Comparison of ENCODE assay signal across 13 cellular contexts in the genomic region with DNA sequence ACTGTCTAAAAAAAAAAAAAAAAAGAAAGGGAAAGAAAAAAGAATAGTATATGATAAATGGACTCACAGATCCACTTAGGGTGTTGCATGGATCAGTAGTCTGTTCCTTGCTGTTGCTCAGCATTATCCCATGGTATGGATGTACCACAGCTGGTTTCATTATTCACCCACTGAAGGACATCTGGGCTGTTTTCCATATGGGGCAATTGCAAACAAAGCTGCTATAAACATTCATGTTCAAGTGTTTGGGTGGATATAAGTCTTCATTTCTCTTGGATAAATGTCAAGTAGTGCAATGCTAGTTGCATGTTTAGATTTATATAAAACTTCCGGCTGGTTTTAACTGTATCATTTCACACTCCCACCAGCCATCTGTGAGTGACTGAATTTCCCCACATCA.
"Had no signal": no experiment of that assay in that cellular context is flagged by ENCODE, and none has a peak within 500 bp of the region (broad histone marks: within the 10 kb centered on the region; RNA-seq: fewer than 3 reads in every experiment).

No MANE protein-coding gene starts in this region.

- H3K27ac ChIP-seq: brain microvascular endothelial cell, spleen had no signal

- H3K36me3 Mint-ChIP-seq: activated naive CD4-positive, alpha-beta T cell treated with anti-CD3 and anti-CD28 coated beads, Interleukin-2, amount 50 U/mL, for 72 hours; type B pancreatic cell had no signal

- H3K4me1 ChIP-seq: spleen had no signal

- DNase-seq: activated CD4-positive, alpha-beta T cell treated with anti-CD3 and anti-CD28 coated beads, Interleukin-2, amount 50 U/mL, for 4 hours; activated effector memory CD4-positive, alpha-beta T cell treated with anti-CD3 and anti-CD28 coated beads, Interleukin-2, amount 50 U/mL, for 16 hours; activated T-cell treated with anti-CD3 and anti-CD28 coated beads, Interleukin-2, amount 50 U/mL, for 24 hours; brain microvascular endothelial cell; left ventricle myocardium superior; spleen; stimulated activated naive CD4-positive, alpha-beta T cell; substantia nigra; T-helper 2 cell had no signal

- H3K27ac Mint-ChIP-seq: activated naive CD4-positive, alpha-beta T cell treated with anti-CD3 and anti-CD28 coated beads, Interleukin-2, amount 50 U/mL, for 72 hours; activated T-cell treated with anti-CD3 and anti-CD28 coated beads, Interleukin-2, amount 50 U/mL, for 24 hours; type B pancreatic cell had no signal

- H3K4me3 ChIP-seq: spleen had no signal

- H3K36me3 ChIP-seq: brain microvascular endothelial cell, spleen had no signal

- H3K9me3 ChIP-seq: spleen had no signal

- H3K4me3 Mint-ChIP-seq: activated T-cell treated with anti-CD3 and anti-CD28 coated beads, Interleukin-2, amount 50 U/mL, for 24 hours; type B pancreatic cell had no signal

- ATAC-seq: activated naive CD4-positive, alpha-beta T cell treated with anti-CD3 and anti-CD28 coated beads, Interleukin-2, amount 50 U/mL, for 72 hours; esophagus mucosa; left ventricle myocardium superior; sciatic nerve had no signal

- H3K9me3 Mint-ChIP-seq: activated naive CD4-positive, alpha-beta T cell treated with anti-CD3 and anti-CD28 coated beads, Interleukin-2, amount 50 U/mL, for 72 hours; activated T-cell treated with anti-CD3 and anti-CD28 coated beads, Interleukin-2, amount 50 U/mL, for 24 hours; type B pancreatic cell had no signal

- H3K27me3 ChIP-seq: brain microvascular endothelial cell had no signal
